ENCODE assay signal across 1 cellular context in genomic region chr3:12868039-12869024, GRCh38.
A peak's percentile ranks its signal among the peaks of the same experiment; 100 is the strongest.
TF ChIP-seq lines count a peak whose summit lies in the region.

No MANE protein-coding gene starts in this region.

TF ChIP-seq in K562, 482 proteins besides CTCF, POLR2A, EP300 and RAD21 (continued from another document and continues in another):
- TF ChIP-seq NR2C1 (IDR thresholded peaks at IDR 0.05) (no peak; the same call in 1 of the 2 replicates), NR2C1 (tag; IDR thresholded peaks at IDR 0.05) (peak; percentile 77), CTBP1 (IDR thresholded peaks at IDR 0.05; ENCODE audit: borderline replicate concordance) (peak; percentile 99), GTF2F1 (IDR thresholded peaks at IDR 0.05; ENCODE audit: low read depth, low read length) (peak; percentile 50; the same call in 1 of the 2 replicates), ADNP (tag; IDR thresholded peaks at IDR 0.05) (no peak), ZNF280B (CRISPR knock-in tag; IDR thresholded peaks at IDR 0.05) (no peak), NR4A1 (CRISPR knock-in tag; IDR thresholded peaks at IDR 0.05) (peak; percentile 83; the same call in 1 of the 2 replicates), NR4A1 (tag; IDR thresholded peaks at IDR 0.05) (no peak; the same call in 1 of the 2 replicates), ZNF764 (CRISPR knock-in tag; IDR thresholded peaks at IDR 0.05; ENCODE audit: low read depth) (no peak), BMI1 (IDR thresholded peaks at IDR 0.05; ENCODE audit: low read length) (no peak), UBTF (IDR thresholded peaks at IDR 0.05; ENCODE audit: borderline replicate concordance in 1 of 2, low read depth in 2 of 2, low read length in 2 of 2) (peak; percentile 96 to 99; a peak in 3 of 4 replicates), HDAC1 (IDR thresholded peaks at IDR 0.05) (peak in 1 of 2 experiments; percentile 94; a peak in 2 of 4 replicates), ZNF239 (CRISPR knock-in tag; IDR thresholded peaks at IDR 0.05) (peak; percentile 50), SMC3 (conservative IDR thresholded peaks at IDR 0.05; ENCODE audit: insufficient read depth, low read depth, low read length) (peak; percentile 95), HDAC8 (tag; IDR thresholded peaks at IDR 0.05) (0 out of 2 replicates have a peak, but pooled peaks have one; percentile 26), ZNF12 (CRISPR knock-in tag; IDR thresholded peaks at IDR 0.05) (peak; percentile 70; the same call in 1 of the 2 replicates), ZNF445 (CRISPR knock-in tag; IDR thresholded peaks at IDR 0.05; ENCODE audit: low read depth) (no peak), POLR2H (tag; IDR thresholded peaks at IDR 0.05; ENCODE audit: low read depth) (no peak), MNT (conservative IDR thresholded peaks at IDR 0.05) (peak; percentile 98 to 99), ELK1 (CRISPR knock-in tag; IDR thresholded peaks at IDR 0.05) (no peak), ZNF212 (CRISPR knock-in tag; IDR thresholded peaks at IDR 0.05) (0 out of 2 replicates have a peak, but pooled peaks have one; percentile 23), PRDM10 (IDR thresholded peaks at IDR 0.05; ENCODE audit: partially characterized antibody) (peak; percentile 92), ZNF318 (IDR thresholded peaks at IDR 0.05; ENCODE audit: borderline replicate concordance in 1 of 2, low read depth in 1 of 2) (peak in 1 of 2 experiments; percentile 73; a peak in 1 of 4 replicates), KAT7 (CRISPR knock-in tag; IDR thresholded peaks at IDR 0.05; ENCODE audit: borderline replicate concordance) (peak; percentile 90; the same call in 1 of the 2 replicates), SOX6 (IDR thresholded peaks at IDR 0.05) (peak; percentile 66), ZKSCAN1 (IDR thresholded peaks at IDR 0.05; ENCODE audit: low read depth, low read length) (no peak), CHCHD3 (CRISPR knock-in tag; IDR thresholded peaks at IDR 0.05) (0 out of 2 replicates have a peak, but pooled peaks have one; percentile 38), FOXP1 (CRISPR knock-in tag; IDR thresholded peaks at IDR 0.05) (peak; percentile 68; the same call in 1 of the 2 replicates), MTA2 (IDR thresholded peaks at IDR 0.05; ENCODE audit: low read depth) (0 out of 2 replicates have a peak, but pooled peaks have one; percentile 19), TRIM28 (IDR thresholded peaks at IDR 0.05) (peak; percentile 87; the same call in 1 of the 2 replicates), GATAD2A (IDR thresholded peaks at IDR 0.05) (no peak), ZNF77 (CRISPR knock-in tag; IDR thresholded peaks at IDR 0.05) (no peak), HDAC2 (IDR thresholded peaks at IDR 0.05) (peak; percentile 98), SREBF2 (CRISPR knock-in tag; IDR thresholded peaks at IDR 0.05) (no peak; the same call in 1 of the 2 replicates), TRIM24 (IDR thresholded peaks at IDR 0.05) (peak; percentile 15 to 56; a peak in 2 of 4 replicates), ZSCAN29 (IDR thresholded peaks at IDR 0.05) (no peak), NBN (IDR thresholded peaks at IDR 0.05; ENCODE audit: low read depth) (peak; percentile 85; the same call in 1 of the 2 replicates), TSHZ1 (CRISPR knock-in tag; IDR thresholded peaks at IDR 0.05) (no peak), JUN (IDR thresholded peaks at IDR 0.05; ENCODE audit: borderline replicate concordance, low read depth, low read length) (peak; percentile 76), JUN (CRISPR knock-in tag; IDR thresholded peaks at IDR 0.05; ENCODE audit: borderline replicate concordance) (peak; percentile 97)
